ENCODE assay signal across 35 cellular contexts in genomic region chr15:39687965-39688364, GRCh38.
"Had no signal": no experiment of that assay in that cellular context is flagged by ENCODE, and none has a peak within 500 bp of the region (broad histone marks: within the 10 kb centered on the region; RNA-seq: fewer than 3 reads in every experiment).

No MANE protein-coding gene starts in this region.

- H3K4me1 ChIP-seq: adrenal gland, body of pancreas, breast epithelium had no signal

- FAIRE-seq: astrocyte, TTC549 had no signal

- H3K36me3 Mint-ChIP-seq: activated CD4-positive, alpha-beta memory T cell treated with anti-CD3 and anti-CD28 coated beads for 36 hours; activated naive CD4-positive, alpha-beta T cell treated with anti-CD3 and anti-CD28 coated beads, Interleukin-2, amount 50 U/mL, for 72 hours; activated naive CD8-positive, alpha-beta T cell treated with anti-CD3 and anti-CD28 coated beads for 36 hours had no signal

- H3K4me3 Mint-ChIP-seq: activated B cell treated with CpG ODN at 0.5 μM for 24 hours; activated CD4-positive, alpha-beta memory T cell treated with anti-CD3 and anti-CD28 coated beads for 36 hours; activated CD4-positive, alpha-beta T cell treated with anti-CD3 and anti-CD28 coated beads, Interleukin-2, amount 10 ng/mL, durations not matched to agents 24 days and 14 days; activated CD8-positive, alpha-beta T cell treated with anti-CD3 and anti-CD28 coated beads for 36 hours; activated naive CD4-positive, alpha-beta T cell treated with anti-CD3 and anti-CD28 coated beads for 36 hours; activated naive CD8-positive, alpha-beta T cell treated with anti-CD3 and anti-CD28 coated beads for 36 hours; activated T-cell treated with anti-CD3 and anti-CD28 coated beads, Interleukin-2, amount 50 U/mL, for 4 hours; activated T-cell treated with anti-CD3 and anti-CD28 coated beads, Interleukin-2, amount 50 U/mL, for 72 hours; activated T-helper 1 cell treated with anti-CD3 and anti-CD28 coated beads, Interleukin-12 subunit alpha, Interleukin-12 subunit beta, Interleukin-2, Interleukin-4 antibody, amounts not matched to agents 30 ng/mL and 10 ng/mL and 1 ng/mL, durations not matched to agents 14 hours and 24 hours and 36 hours; activated T-helper 17 cell treated with anti-CD3 and anti-CD28 coated beads, Interleukin-2, amount 50 U/mL, for 72 hours; T-helper 1 cell treated with Interleukin-12 subunit alpha and Interleukin-12 subunit beta and Interleukin-4 antibody, amounts not matched to agents 30 μg/mL and 1 μg/mL, for 36 hours; T-helper 2 cell treated with Interferon-gamma antibody and Interleukin-4, amounts not matched to agents 5 μg/mL and 100 μg/mL, for 36 hours had no signal

- H3K27ac ChIP-seq: adrenal gland, body of pancreas, brain microvascular endothelial cell, breast epithelium, VCaP had no signal

- H3K4me1 Mint-ChIP-seq: activated B cell treated with CpG ODN at 0.5 μM for 24 hours; activated naive CD8-positive, alpha-beta T cell treated with anti-CD3 and anti-CD28 coated beads for 36 hours; activated T-helper 17 cell treated with anti-CD3 and anti-CD28 coated beads, Interleukin-2, amount 50 U/mL, for 72 hours had no signal

- H3K27me3 Mint-ChIP-seq: activated B cell treated with CpG ODN at 0.5 μM for 24 hours; activated CD8-positive, alpha-beta T cell treated with anti-CD3 and anti-CD28 coated beads for 36 hours; activated naive CD8-positive, alpha-beta T cell treated with anti-CD3 and anti-CD28 coated beads for 36 hours had no signal

- H3K9me3 Mint-ChIP-seq: activated B cell treated with CpG ODN at 0.5 μM for 24 hours; activated CD4-positive, alpha-beta memory T cell treated with anti-CD3 and anti-CD28 coated beads for 36 hours; activated CD4-positive, alpha-beta T cell treated with anti-CD3 and anti-CD28 coated beads, Interleukin-2, amount 10 ng/mL, durations not matched to agents 24 days and 14 days; activated CD8-positive, alpha-beta T cell treated with anti-CD3 and anti-CD28 coated beads for 36 hours; activated naive CD4-positive, alpha-beta T cell treated with anti-CD3 and anti-CD28 coated beads for 36 hours; activated naive CD4-positive, alpha-beta T cell treated with anti-CD3 and anti-CD28 coated beads, Interleukin-2, amount 50 U/mL, for 72 hours; activated naive CD8-positive, alpha-beta T cell treated with anti-CD3 and anti-CD28 coated beads for 36 hours; activated T-cell treated with anti-CD3 and anti-CD28 coated beads, Interleukin-2, amount 50 U/mL, for 4 hours; activated T-cell treated with anti-CD3 and anti-CD28 coated beads, Interleukin-2, amount 50 U/mL, for 72 hours; activated T-helper 1 cell treated with anti-CD3 and anti-CD28 coated beads, Interleukin-12 subunit alpha, Interleukin-12 subunit beta, Interleukin-2, Interleukin-4 antibody, amounts not matched to agents 30 ng/mL and 10 ng/mL and 1 ng/mL, durations not matched to agents 14 hours and 24 hours and 36 hours; activated T-helper 17 cell treated with anti-CD3 and anti-CD28 coated beads, Interleukin-2, amount 50 U/mL, for 72 hours; T-helper 1 cell treated with Interleukin-12 subunit alpha and Interleukin-12 subunit beta and Interleukin-4 antibody, amounts not matched to agents 30 μg/mL and 1 μg/mL, for 36 hours; T-helper 2 cell treated with Interferon-gamma antibody and Interleukin-4, amounts not matched to agents 5 μg/mL and 100 μg/mL, for 36 hours had no signal

- H3K36me3 ChIP-seq: adrenal gland, brain microvascular endothelial cell, breast epithelium had no signal

- H3K27me3 ChIP-seq: adrenal gland, body of pancreas, brain microvascular endothelial cell, breast epithelium had no signal

- H3K27ac Mint-ChIP-seq: activated B cell treated with CpG ODN at 0.5 μM for 24 hours; activated CD4-positive, alpha-beta memory T cell treated with anti-CD3 and anti-CD28 coated beads for 36 hours; activated CD4-positive, alpha-beta T cell treated with anti-CD3 and anti-CD28 coated beads, Interleukin-2, amount 10 ng/mL, durations not matched to agents 24 days and 14 days; activated CD8-positive, alpha-beta T cell treated with anti-CD3 and anti-CD28 coated beads for 36 hours; activated naive CD4-positive, alpha-beta T cell treated with anti-CD3 and anti-CD28 coated beads for 36 hours; activated naive CD4-positive, alpha-beta T cell treated with anti-CD3 and anti-CD28 coated beads, Interleukin-2, amount 50 U/mL, for 72 hours; activated naive CD8-positive, alpha-beta T cell treated with anti-CD3 and anti-CD28 coated beads for 36 hours; activated T-cell treated with anti-CD3 and anti-CD28 coated beads, Interleukin-2, amount 50 U/mL, for 72 hours; activated T-helper 1 cell treated with anti-CD3 and anti-CD28 coated beads, Interleukin-12 subunit alpha, Interleukin-12 subunit beta, Interleukin-2, Interleukin-4 antibody, amounts not matched to agents 30 ng/mL and 10 ng/mL and 1 ng/mL, durations not matched to agents 14 hours and 24 hours and 36 hours; activated T-helper 17 cell treated with anti-CD3 and anti-CD28 coated beads, Interleukin-2, amount 50 U/mL, for 72 hours; T-helper 1 cell treated with Interleukin-12 subunit alpha and Interleukin-12 subunit beta and Interleukin-4 antibody, amounts not matched to agents 30 μg/mL and 1 μg/mL, for 36 hours; T-helper 2 cell treated with Interferon-gamma antibody and Interleukin-4, amounts not matched to agents 5 μg/mL and 100 μg/mL, for 36 hours had no signal

- H3K4me3 ChIP-seq: adrenal gland, body of pancreas, breast epithelium had no signal

- DNase-seq: activated B cell treated with CpG ODN at 0.5 μM for 24 hours; activated CD4-positive, alpha-beta memory T cell treated with anti-CD3 and anti-CD28 coated beads for 36 hours; activated CD4-positive, alpha-beta T cell treated with anti-CD3 and anti-CD28 coated beads for 4 hours; activated CD4-positive, alpha-beta T cell treated with anti-CD3 and anti-CD28 coated beads, Interleukin-2, amount 10 ng/mL, durations not matched to agents 24 days and 14 days; activated CD4-positive, alpha-beta T cell treated with anti-CD3 and anti-CD28 coated beads, Interleukin-2, amount 50 U/mL, for 1 hour; activated CD4-positive, alpha-beta T cell treated with anti-CD3 and anti-CD28 coated beads, Interleukin-2, amount 50 U/mL, for 4 hours; activated CD4-positive, CD25-positive, alpha-beta regulatory T cell treated with anti-CD3 and anti-CD28 coated beads, Interleukin-2, amount 50 U/mL, for 72 hours; activated CD8-positive, alpha-beta memory T cell treated with anti-CD3 and anti-CD28 coated beads, Interleukin-2, amount 50 U/mL, for 4 hours; activated CD8-positive, alpha-beta T cell treated with anti-CD3 and anti-CD28 coated beads for 36 hours; activated effector memory CD4-positive, alpha-beta T cell treated with anti-CD3 and anti-CD28 coated beads, Interleukin-2, amount 50 U/mL, for 16 hours; activated gamma-delta T cell treated with Interleukin-2 at 50 U/mL for 16 hours; activated naive CD4-positive, alpha-beta T cell; activated naive CD4-positive, alpha-beta T cell treated with anti-CD3 and anti-CD28 coated beads for 36 hours; activated naive CD4-positive, alpha-beta T cell treated with anti-CD3 and anti-CD28 coated beads, Interleukin-2, amount 50 U/mL, for 16 hours; activated naive CD8-positive, alpha-beta T cell treated with anti-CD3 and anti-CD28 coated beads for 36 hours; activated T-cell treated with anti-CD3 and anti-CD28 coated beads for 4 hours; activated T-cell treated with anti-CD3 and anti-CD28 coated beads, Interleukin-2, amount 50 U/mL, for 1 hour; activated T-cell treated with anti-CD3 and anti-CD28 coated beads, Interleukin-2, amount 50 U/mL, for 4 hours; activated T-cell treated with anti-CD3 and anti-CD28 coated beads, Interleukin-2, amount 50 U/mL, for 72 hours; adrenal gland; amniotic stem cell; aorta; body of pancreas; brain microvascular endothelial cell; central memory CD4-positive, alpha-beta T cell; T-helper 9 cell had no signal

- H3K9me3 ChIP-seq: adrenal gland, body of pancreas, breast epithelium had no signal
